In genomic region chr22:19785461-19786263, GRCh38 we compare ENCODE assay signal across 2 cellular contexts.
TF ChIP-seq lines count a peak whose summit lies in the region.

No MANE protein-coding gene starts in this region.

TF ChIP-seq in K562, 482 proteins besides CTCF, POLR2A, EP300 and RAD21 (continues in another document):
- 0 out of 2 replicates have a peak, but pooled peaks have one; percentile 48 for TF ChIP-seq SRSF3 (IDR thresholded peaks at IDR 0.05; ENCODE audit: insufficient read depth, low read length)
- TF ChIP-seq MLX (CRISPR knock-in tag; conservative IDR thresholded peaks at IDR 0.05): 0 out of 4 replicates have a peak, but pooled peaks of 1 of the 2 experiments have one; percentile 47
- no peak for TF ChIP-seq KDM2B (CRISPR knock-in tag; IDR thresholded peaks at IDR 0.05)
- no peak for TF ChIP-seq MTF1 (CRISPR knock-in tag; IDR thresholded peaks at IDR 0.05; ENCODE audit: borderline replicate concordance)
- TF ChIP-seq STAT6 (CRISPR knock-in tag; IDR thresholded peaks at IDR 0.05): 0 out of 2 replicates have a peak, but pooled peaks have one; percentile 46
- no peak for TF ChIP-seq E4F1 (CRISPR knock-in tag; IDR thresholded peaks at IDR 0.05; ENCODE audit: borderline replicate concordance)
- TF ChIP-seq TFAM (CRISPR knock-in tag; conservative IDR thresholded peaks at IDR 0.05): no peak
- no peak for TF ChIP-seq NFXL1 (CRISPR knock-in tag; IDR thresholded peaks at IDR 0.05)
- no peak for TF ChIP-seq ZNF766 (CRISPR knock-in tag; conservative IDR thresholded peaks at IDR 0.05)
- TF ChIP-seq SMAD3 (CRISPR knock-in tag; conservative IDR thresholded peaks at IDR 0.05): no peak
- 0 out of 2 replicates have a peak, but pooled peaks have one; percentile 15 for TF ChIP-seq ZNF583 (CRISPR knock-in tag; IDR thresholded peaks at IDR 0.05)
- TF ChIP-seq HMGN3 (IDR thresholded peaks at IDR 0.05; ENCODE audit: borderline replicate concordance, extremely low read depth, insufficient read length, low read depth, low read length): peak; percentile 23

TF ChIP-seq in HepG2, 621 proteins besides CTCF, POLR2A, EP300 and RAD21 (continues in another document):
- TF ChIP-seq CENPX (CRISPR knock-in tag; IDR thresholded peaks at IDR 0.05) (no peak), PCBP2 (optimal IDR thresholded peaks at IDR 0.05; ENCODE audit: low read depth, low read length, poor library complexity, severe bottlenecking) (no peak), NFAT5 (CRISPR knock-in tag; IDR thresholded peaks at IDR 0.05) (no peak), TMF1 (CRISPR knock-in tag; IDR thresholded peaks at IDR 0.05; ENCODE audit: low read depth) (no peak), ZNF205 (CRISPR knock-in tag; IDR thresholded peaks at IDR 0.05) (no peak), ZNF512 (CRISPR knock-in tag; IDR thresholded peaks at IDR 0.05) (no peak), ZNF318 (CRISPR knock-in tag; IDR thresholded peaks at IDR 0.05) (no peak), TP53 (CRISPR knock-in tag; conservative IDR thresholded peaks at IDR 0.05) (no peak), ZKSCAN1 (IDR thresholded peaks at IDR 0.05; ENCODE audit: low read length) (no peak), ZNF850 (CRISPR knock-in tag; conservative IDR thresholded peaks at IDR 0.05) (no peak), KDM2A (CRISPR knock-in tag; IDR thresholded peaks at IDR 0.05; ENCODE audit: borderline replicate concordance, low read depth) (peak; percentile 32; the same call in 1 of the 2 replicates), TAF15 (IDR thresholded peaks at IDR 0.05; ENCODE audit: low read depth, low read length, poor library complexity, severe bottlenecking) (no peak), SALL2 (CRISPR knock-in tag; IDR thresholded peaks at IDR 0.05) (no peak), NFKBIZ (CRISPR knock-in tag; IDR thresholded peaks at IDR 0.05) (no peak), ARID5B (CRISPR knock-in tag; IDR thresholded peaks at IDR 0.05) (no peak), IRF1 (CRISPR knock-in tag; IDR thresholded peaks at IDR 0.05; ENCODE audit: low read depth) (no peak), FOSL1 (CRISPR knock-in tag; IDR thresholded peaks at IDR 0.05; ENCODE audit: borderline replicate concordance) (no peak), ZMAT5 (CRISPR knock-in tag; IDR thresholded peaks at IDR 0.05; ENCODE audit: borderline replicate concordance, low read depth) (no peak), ZNF687 (CRISPR knock-in tag; IDR thresholded peaks at IDR 0.05) (peak; percentile 73), FOSL2 (CRISPR knock-in tag; IDR thresholded peaks at IDR 0.05) (peak; percentile 60), SAP130 (CRISPR knock-in tag; IDR thresholded peaks at IDR 0.05; ENCODE audit: low read depth) (peak; percentile 24; the same call in 1 of the 2 replicates), KLF6 (CRISPR knock-in tag; IDR thresholded peaks at IDR 0.05) (no peak), ZFP1 (CRISPR knock-in tag; IDR thresholded peaks at IDR 0.05) (no peak)
